27 cellular contexts compared by ENCODE assay signal in genomic region chr4:182348947-182349346, GRCh38.
"Had no signal": no experiment of that assay in that cellular context is flagged by ENCODE, and none has a peak within 500 bp of the region (broad histone marks: within the 10 kb centered on the region; RNA-seq: fewer than 3 reads in every experiment).

No MANE protein-coding gene starts in this region.

- H3K4me3 ChIP-seq: ascending aorta, heart right ventricle, smooth muscle cell, stomach, thyroid gland, upper lobe of left lung had no signal

- H3K36me3 ChIP-seq: ascending aorta, heart right ventricle, stomach, thyroid gland, upper lobe of left lung had no signal

- H3K27me3 Mint-ChIP-seq: activated naive CD4-positive, alpha-beta T cell treated with anti-CD3 and anti-CD28 coated beads, Interleukin-2, amount 10 ng/mL, durations not matched to agents 7 days and 5 days; memory B cell had no signal

- H3K36me3 Mint-ChIP-seq: activated naive CD4-positive, alpha-beta T cell treated with anti-CD3 and anti-CD28 coated beads, Interleukin-2, amount 10 ng/mL, durations not matched to agents 7 days and 5 days; activated naive CD8-positive, alpha-beta T cell treated with anti-CD3 and anti-CD28 coated beads, Interleukin-2, amount 10 ng/mL, durations not matched to agents 7 days and 5 days; memory B cell; naive thymus-derived CD8-positive, alpha-beta T cell; stimulated activated naive B cell treated with anti-CD40 and anti-IgM and Interleukin-4, amounts not matched to agents 10 μg/mL and 1 μg/mL and 100 μg/mL, for 72 hours had no signal

- H3K4me1 ChIP-seq: ascending aorta, foreskin keratinocyte, heart right ventricle, stomach, thyroid gland, upper lobe of left lung had no signal

- DNase-seq: activated CD4-positive, alpha-beta T cell treated with anti-CD3 and anti-CD28 coated beads for 4 hours; activated CD4-positive, alpha-beta T cell treated with anti-CD3 and anti-CD28 coated beads, Interleukin-2, amount 50 U/mL, for 4 hours; activated CD8-positive, alpha-beta memory T cell treated with anti-CD3 and anti-CD28 coated beads for 24 hours; activated CD8-positive, alpha-beta memory T cell treated with anti-CD3 and anti-CD28 coated beads, Interleukin-2, amount 50 U/mL, for 4 hours; activated effector memory CD4-positive, alpha-beta T cell treated with anti-CD3 and anti-CD28 coated beads, Interleukin-2, amount 50 U/mL, for 16 hours; activated naive CD4-positive, alpha-beta T cell treated with anti-CD3 and anti-CD28 coated beads, Interleukin-2, amount 10 ng/mL, durations not matched to agents 7 days and 5 days; activated naive CD8-positive, alpha-beta T cell treated with anti-CD3 and anti-CD28 coated beads, Interleukin-2, amount 10 ng/mL, durations not matched to agents 7 days and 5 days; activated T-cell treated with anti-CD3 and anti-CD28 coated beads, Interleukin-2, amount 50 U/mL, for 1 hour; caudate nucleus; endodermal cell; foreskin keratinocyte; heart right ventricle; naive thymus-derived CD8-positive, alpha-beta T cell; stimulated activated CD4-positive, alpha-beta T cell treated with anti-CD3 and anti-CD28 coated beads, Interleukin-1b, Interleukin-23, amount 100 ng/mL, for 48 hours; stimulated activated CD4-positive, alpha-beta T cell treated with anti-CD3 and anti-CD28 coated beads, Interleukin-4, amount 100 ng/mL, for 4 hours; stimulated activated CD8-positive, alpha-beta memory T cell treated with anti-CD3 and anti-CD28 coated beads, Interleukin-4, amount 100 ng/mL, for 48 hours; stimulated activated naive B cell treated with anti-CD40 and anti-IgM and Interleukin-4, amounts not matched to agents 10 μg/mL and 1 μg/mL and 100 μg/mL, for 72 hours; stomach; T-helper 1 cell; thyroid gland; upper lobe of left lung had no signal

- ATAC-seq: esophagus mucosa; foreskin keratinocyte; heart right ventricle; naive thymus-derived CD8-positive, alpha-beta T cell; stimulated activated naive B cell treated with anti-CD40 and anti-IgM and Interleukin-4, amounts not matched to agents 10 μg/mL and 1 μg/mL and 100 μg/mL, for 72 hours had no signal

- H3K27ac Mint-ChIP-seq: activated naive CD4-positive, alpha-beta T cell treated with anti-CD3 and anti-CD28 coated beads, Interleukin-2, amount 10 ng/mL, durations not matched to agents 7 days and 5 days; activated naive CD8-positive, alpha-beta T cell treated with anti-CD3 and anti-CD28 coated beads, Interleukin-2, amount 10 ng/mL, durations not matched to agents 7 days and 5 days; activated T-helper 1 cell treated with anti-CD3 and anti-CD28 coated beads, Interleukin-12 subunit alpha, Interleukin-12 subunit beta, Interleukin-2, Interleukin-4 antibody, amounts not matched to agents 30 ng/mL and 10 ng/mL and 1 ng/mL, durations not matched to agents 14 hours and 24 hours and 36 hours; endodermal cell; memory B cell; naive thymus-derived CD8-positive, alpha-beta T cell; stimulated activated naive B cell treated with anti-CD40 and anti-IgM and Interleukin-4, amounts not matched to agents 10 μg/mL and 1 μg/mL and 100 μg/mL, for 72 hours; T-helper 2 cell treated with Interferon-gamma antibody and Interleukin-4, amounts not matched to agents 5 μg/mL and 100 μg/mL, for 36 hours had no signal

- H3K4me1 Mint-ChIP-seq: activated naive CD4-positive, alpha-beta T cell treated with anti-CD3 and anti-CD28 coated beads, Interleukin-2, amount 10 ng/mL, durations not matched to agents 7 days and 5 days; activated naive CD8-positive, alpha-beta T cell treated with anti-CD3 and anti-CD28 coated beads, Interleukin-2, amount 10 ng/mL, durations not matched to agents 7 days and 5 days; memory B cell; naive thymus-derived CD8-positive, alpha-beta T cell; stimulated activated naive B cell treated with anti-CD40 and anti-IgM and Interleukin-4, amounts not matched to agents 10 μg/mL and 1 μg/mL and 100 μg/mL, for 72 hours had no signal

- H3K9me3 Mint-ChIP-seq: activated naive CD4-positive, alpha-beta T cell treated with anti-CD3 and anti-CD28 coated beads, Interleukin-2, amount 10 ng/mL, durations not matched to agents 7 days and 5 days; activated naive CD8-positive, alpha-beta T cell treated with anti-CD3 and anti-CD28 coated beads, Interleukin-2, amount 10 ng/mL, durations not matched to agents 7 days and 5 days; activated T-helper 1 cell treated with anti-CD3 and anti-CD28 coated beads, Interleukin-12 subunit alpha, Interleukin-12 subunit beta, Interleukin-2, Interleukin-4 antibody, amounts not matched to agents 30 ng/mL and 10 ng/mL and 1 ng/mL, durations not matched to agents 14 hours and 24 hours and 36 hours; endodermal cell; memory B cell; stimulated activated naive B cell treated with anti-CD40 and anti-IgM and Interleukin-4, amounts not matched to agents 10 μg/mL and 1 μg/mL and 100 μg/mL, for 72 hours; T-helper 2 cell treated with Interferon-gamma antibody and Interleukin-4, amounts not matched to agents 5 μg/mL and 100 μg/mL, for 36 hours had no signal

- H3K27me3 ChIP-seq: ascending aorta, foreskin keratinocyte, stomach, thyroid gland, upper lobe of left lung had no signal

- H3K9me3 ChIP-seq: ascending aorta, heart right ventricle, stomach, thyroid gland, upper lobe of left lung had no signal

- H3K4me3 Mint-ChIP-seq: activated naive CD4-positive, alpha-beta T cell treated with anti-CD3 and anti-CD28 coated beads, Interleukin-2, amount 10 ng/mL, durations not matched to agents 7 days and 5 days; activated naive CD8-positive, alpha-beta T cell treated with anti-CD3 and anti-CD28 coated beads, Interleukin-2, amount 10 ng/mL, durations not matched to agents 7 days and 5 days; activated T-helper 1 cell treated with anti-CD3 and anti-CD28 coated beads, Interleukin-12 subunit alpha, Interleukin-12 subunit beta, Interleukin-2, Interleukin-4 antibody, amounts not matched to agents 30 ng/mL and 10 ng/mL and 1 ng/mL, durations not matched to agents 14 hours and 24 hours and 36 hours; endodermal cell; memory B cell; naive thymus-derived CD8-positive, alpha-beta T cell; stimulated activated naive B cell treated with anti-CD40 and anti-IgM and Interleukin-4, amounts not matched to agents 10 μg/mL and 1 μg/mL and 100 μg/mL, for 72 hours; T-helper 2 cell treated with Interferon-gamma antibody and Interleukin-4, amounts not matched to agents 5 μg/mL and 100 μg/mL, for 36 hours had no signal

- H3K27ac ChIP-seq: ascending aorta, foreskin keratinocyte, heart right ventricle, stomach, thyroid gland, upper lobe of left lung had no signal
